In genomic region chr17:42387221-42387657, GRCh38 we compare ENCODE assay signal across 1 cellular context.
TF ChIP-seq lines count a peak whose summit lies in the region.

No MANE protein-coding gene starts in this region.

TF ChIP-seq in HEK293, 187 proteins besides CTCF, POLR2A, EP300 and RAD21:
- TF ChIP-seq PRDM6 (tag by site-specific recombination; IDR thresholded peaks at IDR 0.05) (peak; percentile 81), GLI2 (tag by site-specific recombination; IDR thresholded peaks at IDR 0.05; ENCODE audit: borderline replicate concordance, low read depth) (no peak), ZBTB49 (tag by site-specific recombination; IDR thresholded peaks at IDR 0.05; ENCODE audit: low read depth) (no peak), ZNF585B (tag by site-specific recombination; IDR thresholded peaks at IDR 0.05) (no peak), ZNF248 (tag by site-specific recombination; IDR thresholded peaks at IDR 0.05) (no peak), HIC1 (tag by site-specific recombination; IDR thresholded peaks at IDR 0.05) (no peak), ZNF791 (tag by site-specific recombination; IDR thresholded peaks at IDR 0.05) (no peak), ZNF596 (tag by site-specific recombination; IDR thresholded peaks at IDR 0.05) (no peak), PRDM10 (tag by site-specific recombination; IDR thresholded peaks at IDR 0.05) (peak; percentile 98), ZNF24 (tag by site-specific recombination; IDR thresholded peaks at IDR 0.05) (no peak), ZNF639 (tag by site-specific recombination; IDR thresholded peaks at IDR 0.05) (no peak), EGR2 (tag by site-specific recombination; IDR thresholded peaks at IDR 0.05; ENCODE audit: low read depth) (0 out of 2 replicates have a peak, but pooled peaks have one; percentile 37), SP7 (tag by site-specific recombination; IDR thresholded peaks at IDR 0.05) (peak; percentile 78), ZNF211 (tag by site-specific recombination; IDR thresholded peaks at IDR 0.05; ENCODE audit: low read depth) (no peak), MZF1 (tag by site-specific recombination; IDR thresholded peaks at IDR 0.05; ENCODE audit: borderline replicate concordance) (peak; percentile 75; the same call in 1 of the 2 replicates), KLF16 (tag by site-specific recombination; IDR thresholded peaks at IDR 0.05) (0 out of 2 replicates have a peak, but pooled peaks have one; percentile 9), ZBTB44 (tag by site-specific recombination; IDR thresholded peaks at IDR 0.05) (peak; percentile 90), KLF1 (tag by site-specific recombination; IDR thresholded peaks at IDR 0.05) (peak; percentile 22; the same call in 1 of the 2 replicates), ZFHX2 (tag by site-specific recombination; conservative IDR thresholded peaks at IDR 0.05) (peak; percentile 68)
